In genomic region chr2:77604953-77605947, GRCh38 we compare ENCODE assay signal across 1 cellular context.
TF ChIP-seq lines count a peak whose summit lies in the region.

No MANE protein-coding gene starts in this region.

TF ChIP-seq in HepG2, 621 proteins besides CTCF, POLR2A, EP300 and RAD21 (continued from another document):
- TF ChIP-seq TFDP1 (CRISPR knock-in tag; IDR thresholded peaks at IDR 0.05; ENCODE audit: borderline replicate concordance) (no peak), ARID2 (CRISPR knock-in tag; IDR thresholded peaks at IDR 0.05; ENCODE audit: borderline replicate concordance) (no peak), ZMAT3 (CRISPR knock-in tag; conservative IDR thresholded peaks at IDR 0.05) (no peak), ZNF205 (CRISPR knock-in tag; IDR thresholded peaks at IDR 0.05) (no peak), ZNF136 (CRISPR knock-in tag; IDR thresholded peaks at IDR 0.05; ENCODE audit: low read depth) (no peak), KLF15 (CRISPR knock-in tag; IDR thresholded peaks at IDR 0.05; ENCODE audit: borderline replicate concordance) (no peak), SP5 (CRISPR knock-in tag; IDR thresholded peaks at IDR 0.05; ENCODE audit: borderline replicate concordance, low read depth) (peak; percentile 67; the same call in 1 of the 2 replicates), SRY (CRISPR knock-in tag; IDR thresholded peaks at IDR 0.05) (no peak), CEBPB (IDR thresholded peaks at IDR 0.05; ENCODE audit: borderline replicate concordance, low read depth, low read length) (peak; percentile 66), MIER3 (CRISPR knock-in tag; IDR thresholded peaks at IDR 0.05; ENCODE audit: borderline replicate concordance) (no peak), CBX5 (CRISPR knock-in tag; IDR thresholded peaks at IDR 0.05; ENCODE audit: borderline replicate concordance) (no peak), SKI (IDR thresholded peaks at IDR 0.05; ENCODE audit: partially characterized antibody) (no peak)
- TF ChIP-seq, protein P1, sequence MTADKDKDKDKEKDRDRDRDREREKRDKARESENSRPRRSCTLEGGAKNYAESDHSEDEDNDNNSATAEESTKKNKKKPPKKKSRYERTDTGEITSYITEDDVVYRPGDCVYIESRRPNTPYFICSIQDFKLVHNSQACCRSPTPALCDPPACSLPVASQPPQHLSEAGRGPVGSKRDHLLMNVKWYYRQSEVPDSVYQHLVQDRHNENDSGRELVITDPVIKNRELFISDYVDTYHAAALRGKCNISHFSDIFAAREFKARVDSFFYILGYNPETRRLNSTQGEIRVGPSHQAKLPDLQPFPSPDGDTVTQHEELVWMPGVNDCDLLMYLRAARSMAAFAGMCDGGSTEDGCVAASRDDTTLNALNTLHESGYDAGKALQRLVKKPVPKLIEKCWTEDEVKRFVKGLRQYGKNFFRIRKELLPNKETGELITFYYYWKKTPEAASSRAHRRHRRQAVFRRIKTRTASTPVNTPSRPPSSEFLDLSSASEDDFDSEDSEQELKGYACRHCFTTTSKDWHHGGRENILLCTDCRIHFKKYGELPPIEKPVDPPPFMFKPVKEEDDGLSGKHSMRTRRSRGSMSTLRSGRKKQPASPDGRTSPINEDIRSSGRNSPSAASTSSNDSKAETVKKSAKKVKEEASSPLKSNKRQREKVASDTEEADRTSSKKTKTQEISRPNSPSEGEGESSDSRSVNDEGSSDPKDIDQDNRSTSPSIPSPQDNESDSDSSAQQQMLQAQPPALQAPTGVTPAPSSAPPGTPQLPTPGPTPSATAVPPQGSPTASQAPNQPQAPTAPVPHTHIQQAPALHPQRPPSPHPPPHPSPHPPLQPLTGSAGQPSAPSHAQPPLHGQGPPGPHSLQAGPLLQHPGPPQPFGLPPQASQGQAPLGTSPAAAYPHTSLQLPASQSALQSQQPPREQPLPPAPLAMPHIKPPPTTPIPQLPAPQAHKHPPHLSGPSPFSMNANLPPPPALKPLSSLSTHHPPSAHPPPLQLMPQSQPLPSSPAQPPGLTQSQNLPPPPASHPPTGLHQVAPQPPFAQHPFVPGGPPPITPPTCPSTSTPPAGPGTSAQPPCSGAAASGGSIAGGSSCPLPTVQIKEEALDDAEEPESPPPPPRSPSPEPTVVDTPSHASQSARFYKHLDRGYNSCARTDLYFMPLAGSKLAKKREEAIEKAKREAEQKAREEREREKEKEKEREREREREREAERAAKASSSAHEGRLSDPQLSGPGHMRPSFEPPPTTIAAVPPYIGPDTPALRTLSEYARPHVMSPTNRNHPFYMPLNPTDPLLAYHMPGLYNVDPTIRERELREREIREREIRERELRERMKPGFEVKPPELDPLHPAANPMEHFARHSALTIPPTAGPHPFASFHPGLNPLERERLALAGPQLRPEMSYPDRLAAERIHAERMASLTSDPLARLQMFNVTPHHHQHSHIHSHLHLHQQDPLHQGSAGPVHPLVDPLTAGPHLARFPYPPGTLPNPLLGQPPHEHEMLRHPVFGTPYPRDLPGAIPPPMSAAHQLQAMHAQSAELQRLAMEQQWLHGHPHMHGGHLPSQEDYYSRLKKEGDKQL (CRISPR knock-in tag; IDR thresholded peaks at IDR 0.05; ENCODE audit: low read depth), result peak; percentile 69; the same call in 1 of the 2 replicates
